In the genomic region with DNA sequence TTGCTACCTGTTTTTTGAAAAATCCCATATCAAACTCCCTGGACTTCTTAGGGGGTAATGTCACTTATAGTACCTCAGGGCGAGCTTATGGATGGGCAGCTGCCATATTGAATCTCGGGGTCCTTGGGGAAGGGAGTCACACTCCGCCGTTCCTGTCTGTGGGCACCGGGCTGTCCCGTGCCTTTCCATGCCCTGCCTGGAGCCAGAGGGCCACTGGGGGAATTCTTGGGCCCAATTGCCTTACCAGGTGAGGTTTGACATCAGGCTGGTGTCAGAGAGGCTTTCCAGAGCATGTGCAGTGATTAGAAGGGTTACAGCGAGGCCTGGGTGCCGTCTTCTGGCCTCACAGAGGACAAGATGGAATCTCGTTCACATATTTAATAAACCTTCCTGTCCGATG, we compare ENCODE assay signal across 1 cellular context.
TF ChIP-seq lines count a peak whose summit lies in the region.

No MANE protein-coding gene starts in this region.

TF ChIP-seq in WTC11, 78 proteins besides CTCF, POLR2A, EP300 and RAD21:
- TF ChIP-seq, protein P1, sequence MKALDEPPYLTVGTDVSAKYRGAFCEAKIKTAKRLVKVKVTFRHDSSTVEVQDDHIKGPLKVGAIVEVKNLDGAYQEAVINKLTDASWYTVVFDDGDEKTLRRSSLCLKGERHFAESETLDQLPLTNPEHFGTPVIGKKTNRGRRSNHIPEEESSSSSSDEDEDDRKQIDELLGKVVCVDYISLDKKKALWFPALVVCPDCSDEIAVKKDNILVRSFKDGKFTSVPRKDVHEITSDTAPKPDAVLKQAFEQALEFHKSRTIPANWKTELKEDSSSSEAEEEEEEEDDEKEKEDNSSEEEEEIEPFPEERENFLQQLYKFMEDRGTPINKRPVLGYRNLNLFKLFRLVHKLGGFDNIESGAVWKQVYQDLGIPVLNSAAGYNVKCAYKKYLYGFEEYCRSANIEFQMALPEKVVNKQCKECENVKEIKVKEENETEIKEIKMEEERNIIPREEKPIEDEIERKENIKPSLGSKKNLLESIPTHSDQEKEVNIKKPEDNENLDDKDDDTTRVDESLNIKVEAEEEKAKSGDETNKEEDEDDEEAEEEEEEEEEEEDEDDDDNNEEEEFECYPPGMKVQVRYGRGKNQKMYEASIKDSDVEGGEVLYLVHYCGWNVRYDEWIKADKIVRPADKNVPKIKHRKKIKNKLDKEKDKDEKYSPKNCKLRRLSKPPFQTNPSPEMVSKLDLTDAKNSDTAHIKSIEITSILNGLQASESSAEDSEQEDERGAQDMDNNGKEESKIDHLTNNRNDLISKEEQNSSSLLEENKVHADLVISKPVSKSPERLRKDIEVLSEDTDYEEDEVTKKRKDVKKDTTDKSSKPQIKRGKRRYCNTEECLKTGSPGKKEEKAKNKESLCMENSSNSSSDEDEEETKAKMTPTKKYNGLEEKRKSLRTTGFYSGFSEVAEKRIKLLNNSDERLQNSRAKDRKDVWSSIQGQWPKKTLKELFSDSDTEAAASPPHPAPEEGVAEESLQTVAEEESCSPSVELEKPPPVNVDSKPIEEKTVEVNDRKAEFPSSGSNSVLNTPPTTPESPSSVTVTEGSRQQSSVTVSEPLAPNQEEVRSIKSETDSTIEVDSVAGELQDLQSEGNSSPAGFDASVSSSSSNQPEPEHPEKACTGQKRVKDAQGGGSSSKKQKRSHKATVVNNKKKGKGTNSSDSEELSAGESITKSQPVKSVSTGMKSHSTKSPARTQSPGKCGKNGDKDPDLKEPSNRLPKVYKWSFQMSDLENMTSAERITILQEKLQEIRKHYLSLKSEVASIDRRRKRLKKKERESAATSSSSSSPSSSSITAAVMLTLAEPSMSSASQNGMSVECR (CRISPR knock-in tag; IDR thresholded peaks at IDR 0.05; ENCODE audit: borderline replicate concordance), result no peak
- TF ChIP-seq, protein P2, sequence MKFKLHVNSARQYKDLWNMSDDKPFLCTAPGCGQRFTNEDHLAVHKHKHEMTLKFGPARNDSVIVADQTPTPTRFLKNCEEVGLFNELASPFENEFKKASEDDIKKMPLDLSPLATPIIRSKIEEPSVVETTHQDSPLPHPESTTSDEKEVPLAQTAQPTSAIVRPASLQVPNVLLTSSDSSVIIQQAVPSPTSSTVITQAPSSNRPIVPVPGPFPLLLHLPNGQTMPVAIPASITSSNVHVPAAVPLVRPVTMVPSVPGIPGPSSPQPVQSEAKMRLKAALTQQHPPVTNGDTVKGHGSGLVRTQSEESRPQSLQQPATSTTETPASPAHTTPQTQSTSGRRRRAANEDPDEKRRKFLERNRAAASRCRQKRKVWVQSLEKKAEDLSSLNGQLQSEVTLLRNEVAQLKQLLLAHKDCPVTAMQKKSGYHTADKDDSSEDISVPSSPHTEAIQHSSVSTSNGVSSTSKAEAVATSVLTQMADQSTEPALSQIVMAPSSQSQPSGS (CRISPR knock-in tag; IDR thresholded peaks at IDR 0.05; ENCODE audit: borderline replicate concordance, low read depth), result no peak
- TF ChIP-seq ESRRA (CRISPR knock-in tag; IDR thresholded peaks at IDR 0.05; ENCODE audit: borderline replicate concordance), result no peak
- TF ChIP-seq, protein P3, sequence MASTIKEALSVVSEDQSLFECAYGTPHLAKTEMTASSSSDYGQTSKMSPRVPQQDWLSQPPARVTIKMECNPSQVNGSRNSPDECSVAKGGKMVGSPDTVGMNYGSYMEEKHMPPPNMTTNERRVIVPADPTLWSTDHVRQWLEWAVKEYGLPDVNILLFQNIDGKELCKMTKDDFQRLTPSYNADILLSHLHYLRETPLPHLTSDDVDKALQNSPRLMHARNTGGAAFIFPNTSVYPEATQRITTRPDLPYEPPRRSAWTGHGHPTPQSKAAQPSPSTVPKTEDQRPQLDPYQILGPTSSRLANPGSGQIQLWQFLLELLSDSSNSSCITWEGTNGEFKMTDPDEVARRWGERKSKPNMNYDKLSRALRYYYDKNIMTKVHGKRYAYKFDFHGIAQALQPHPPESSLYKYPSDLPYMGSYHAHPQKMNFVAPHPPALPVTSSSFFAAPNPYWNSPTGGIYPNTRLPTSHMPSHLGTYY (CRISPR knock-in tag; IDR thresholded peaks at IDR 0.05), result no peak
- TF ChIP-seq, protein P4, sequence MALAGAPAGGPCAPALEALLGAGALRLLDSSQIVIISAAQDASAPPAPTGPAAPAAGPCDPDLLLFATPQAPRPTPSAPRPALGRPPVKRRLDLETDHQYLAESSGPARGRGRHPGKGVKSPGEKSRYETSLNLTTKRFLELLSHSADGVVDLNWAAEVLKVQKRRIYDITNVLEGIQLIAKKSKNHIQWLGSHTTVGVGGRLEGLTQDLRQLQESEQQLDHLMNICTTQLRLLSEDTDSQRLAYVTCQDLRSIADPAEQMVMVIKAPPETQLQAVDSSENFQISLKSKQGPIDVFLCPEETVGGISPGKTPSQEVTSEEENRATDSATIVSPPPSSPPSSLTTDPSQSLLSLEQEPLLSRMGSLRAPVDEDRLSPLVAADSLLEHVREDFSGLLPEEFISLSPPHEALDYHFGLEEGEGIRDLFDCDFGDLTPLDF (CRISPR knock-in tag; IDR thresholded peaks at IDR 0.05), result no peak
